Comparison of ENCODE assay signal across 8 cellular contexts in the genomic region with DNA sequence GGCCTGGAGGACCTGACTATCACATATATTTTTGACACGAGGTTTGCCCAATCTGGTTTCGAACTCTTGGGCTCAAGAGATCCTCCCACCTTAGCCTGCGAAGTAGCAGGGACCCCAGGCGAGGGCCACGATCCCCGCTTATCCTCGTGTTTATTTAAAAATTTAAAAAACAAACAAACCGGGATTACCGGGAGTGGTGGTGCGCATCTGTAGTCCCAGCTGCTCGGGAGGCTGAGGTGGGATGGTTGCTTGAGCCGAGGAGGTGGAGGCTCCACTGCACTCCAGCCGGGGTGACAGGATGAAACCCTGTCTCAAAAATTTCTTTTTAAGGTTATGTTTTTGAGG. TPM values are rescaled to one million over a fixed set of nuclear protein-coding genes. Genes with fewer than 3 reads are reported as not detected.
DNase-seq lines count a peak whose midpoint lies in the region; ATAC-seq lines count a peak whose summit lies in the region.

No MANE protein-coding gene starts in this region.

- H3K27ac Mint-ChIP-seq in activated CD8-positive, alpha-beta T cell treated with anti-CD3 and anti-CD28 coated beads, Interleukin-2, amount 10 ng/mL, durations not matched to agents 7 days and 5 days: peak overlapping the region; percentile 96
- peak overlapping the region; percentile 97 for H3K27ac Mint-ChIP-seq in stimulated activated effector memory CD8-positive, alpha-beta T cell treated with anti-CD3 and anti-CD28 coated beads, Interleukin-12 subunit alpha, Interleukin-12 subunit beta, amount 100 ng/mL, for 72 hours

- H3K36me3 Mint-ChIP-seq in activated CD8-positive, alpha-beta T cell treated with anti-CD3 and anti-CD28 coated beads, Interleukin-2, amount 10 ng/mL, durations not matched to agents 7 days and 5 days (ENCODE audit: low read depth): peaks cover 23% of the 10 kb centered on the region
- peaks cover 51% of the 10 kb centered on the region for H3K36me3 Mint-ChIP-seq in stimulated activated effector memory CD8-positive, alpha-beta T cell treated with anti-CD3 and anti-CD28 coated beads, Interleukin-12 subunit alpha, Interleukin-12 subunit beta, amount 100 ng/mL, for 72 hours

- H3K4me1 Mint-ChIP-seq in activated CD8-positive, alpha-beta T cell treated with anti-CD3 and anti-CD28 coated beads, Interleukin-2, amount 10 ng/mL, durations not matched to agents 7 days and 5 days (ENCODE audit: low read depth): peaks cover 13% of the 10 kb centered on the region
- H3K4me1 Mint-ChIP-seq in stimulated activated effector memory CD8-positive, alpha-beta T cell treated with anti-CD3 and anti-CD28 coated beads, Interleukin-12 subunit alpha, Interleukin-12 subunit beta, amount 100 ng/mL, for 72 hours: peaks cover 15% of the 10 kb centered on the region

- no peaks in the 10 kb centered on the region for H3K27me3 Mint-ChIP-seq in activated CD8-positive, alpha-beta T cell treated with anti-CD3 and anti-CD28 coated beads, Interleukin-2, amount 10 ng/mL, durations not matched to agents 7 days and 5 days (ENCODE audit: low read depth)

- H3K4me3 ChIP-seq in iPS-11a (ENCODE audit: low read depth, low read length): peak overlapping the region; percentile 86

- peak overlapping the region; percentile 91 for H3K4me3 Mint-ChIP-seq in activated CD8-positive, alpha-beta T cell treated with anti-CD3 and anti-CD28 coated beads, Interleukin-2, amount 10 ng/mL, durations not matched to agents 7 days and 5 days
- H3K4me3 Mint-ChIP-seq in stimulated activated effector memory CD8-positive, alpha-beta T cell treated with anti-CD3 and anti-CD28 coated beads, Interleukin-12 subunit alpha, Interleukin-12 subunit beta, amount 100 ng/mL, for 72 hours: peak overlapping the region; percentile 94

- ATAC-seq in HG02973 (IDR thresholded peaks at IDR 0.05; ENCODE audit: unreplicated experiment) (peak; percentile 4), GM18861 (IDR thresholded peaks at IDR 0.05; ENCODE audit: unreplicated experiment) (no peak), HG03135 (IDR thresholded peaks at IDR 0.05; ENCODE audit: unreplicated experiment) (no peak), HG03039 (IDR thresholded peaks at IDR 0.05; ENCODE audit: unreplicated experiment) (no peak)
- no peak for ATAC-seq in activated CD8-positive, alpha-beta T cell treated with anti-CD3 and anti-CD28 coated beads, Interleukin-2, amount 10 ng/mL, durations not matched to agents 7 days and 5 days
- no peak for ATAC-seq in stimulated activated effector memory CD8-positive, alpha-beta T cell treated with anti-CD3 and anti-CD28 coated beads, Interleukin-12 subunit alpha, Interleukin-12 subunit beta, amount 100 ng/mL, for 72 hours

- CTCF ChIA-PET in activated CD8-positive, alpha-beta T cell treated with anti-CD3 and anti-CD28 coated beads, Interleukin-2, amount 10 ng/mL, durations not matched to agents 7 days and 5 days (lab: Charles Lee): interaction anchor here (0.7 to 9.3 kb wide), 4 partner anchors 22 to 63 kb away, joined by 3 to 94 read pairs (median 16); a partner anchor contains a TSS

- POLR2A ChIA-PET in activated CD8-positive, alpha-beta T cell treated with anti-CD3 and anti-CD28 coated beads, Interleukin-2, amount 10 ng/mL, durations not matched to agents 7 days and 5 days (lab: Charles Lee): interaction anchor here (0.6 to 2.2 kb wide), 10 partner anchors 8 to 173 kb away, joined by 3 to 10 read pairs (median 4); a partner anchor contains a TSS

- H3K9me3 Mint-ChIP-seq in activated CD8-positive, alpha-beta T cell treated with anti-CD3 and anti-CD28 coated beads, Interleukin-2, amount 10 ng/mL, durations not matched to agents 7 days and 5 days (ENCODE audit: insufficient read depth): no peaks in the 10 kb centered on the region
- H3K9me3 Mint-ChIP-seq in stimulated activated effector memory CD8-positive, alpha-beta T cell treated with anti-CD3 and anti-CD28 coated beads, Interleukin-12 subunit alpha, Interleukin-12 subunit beta, amount 100 ng/mL, for 72 hours: no peaks in the 10 kb centered on the region

- no peak for DNase-seq in activated CD8-positive, alpha-beta T cell treated with anti-CD3 and anti-CD28 coated beads, Interleukin-2, amount 10 ng/mL, durations not matched to agents 7 days and 5 days
- no peak for DNase-seq in stimulated activated effector memory CD8-positive, alpha-beta T cell treated with anti-CD3 and anti-CD28 coated beads, Interleukin-12 subunit alpha, Interleukin-12 subunit beta, amount 100 ng/mL, for 72 hours (ENCODE audit: low spot score in 2 of 2)
- no peak for DNase-seq in occipital lobe (lab: John Stamatoyannopoulos, UW)

RNA-seq across cellular contexts. Expression of a gene that starts 0.5 kb away (rescaled TPM):
- total RNA-seq in activated CD8-positive, alpha-beta T cell treated with anti-CD3 and anti-CD28 coated beads, Interleukin-2, amount 10 ng/mL, durations not matched to agents 7 days and 5 days: 10 to 100 TPM; 86.1 to 89.8 TPM
- 44.1 TPM for total RNA-seq in occipital lobe

RNA-seq across cellular contexts. Expression of a gene that starts 40.3 kb away (rescaled TPM):
- total RNA-seq in activated CD8-positive, alpha-beta T cell treated with anti-CD3 and anti-CD28 coated beads, Interleukin-2, amount 10 ng/mL, durations not matched to agents 7 days and 5 days: 100 to 1,000 TPM; 146 to 154 TPM
- 10.9 TPM for total RNA-seq in occipital lobe

RNA-seq across cellular contexts. Expression of a gene that starts 53.1 kb away (rescaled TPM):
- total RNA-seq in activated CD8-positive, alpha-beta T cell treated with anti-CD3 and anti-CD28 coated beads, Interleukin-2, amount 10 ng/mL, durations not matched to agents 7 days and 5 days: under 1 TPM in 1 of 2 experiments, not detected in 1; 0.21 TPM
- not detected for total RNA-seq in occipital lobe

Comparison
In these comparisons a context has a peak if more than half of its experiments do, and no peak if none do; other contexts are left out.
1. RNA of a gene that starts 40.3 kb away (total RNA-seq): 146 to 154 TPM in activated CD8-positive, alpha-beta T cell treated with anti-CD3 and anti-CD28 coated beads, Interleukin-2, amount 10 ng/mL, durations not matched to agents 7 days and 5 days; 10.9 TPM in occipital lobe (single experiment); every median in the first group is over 10 times any median in the second.